29 cellular contexts compared by ENCODE assay signal in the genomic region with DNA sequence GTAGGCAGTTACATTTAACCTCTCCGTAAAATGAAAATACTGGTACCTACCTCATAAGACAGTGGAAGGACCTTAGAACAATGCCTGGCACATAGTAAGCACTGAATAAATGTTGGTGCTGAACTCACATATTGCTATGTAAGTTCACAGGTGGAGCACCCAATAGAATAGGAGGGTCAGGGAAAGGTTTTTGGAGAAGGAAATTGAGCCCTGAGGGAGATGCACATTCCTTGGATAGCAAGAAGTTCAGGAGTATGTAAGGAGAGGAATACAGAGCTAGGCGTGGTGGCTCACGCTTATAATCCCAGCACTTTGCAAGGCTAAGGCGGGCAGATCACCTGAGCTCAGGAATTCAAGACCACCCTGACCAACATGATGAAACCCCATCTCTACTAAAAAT. TPM values are rescaled to one million over a fixed set of nuclear protein-coding genes. Genes with fewer than 3 reads are reported as not detected.
"Had no signal": no experiment of that assay in that cellular context is flagged by ENCODE, and none has a peak within 500 bp of the region (broad histone marks: within the 10 kb centered on the region; RNA-seq: fewer than 3 reads in every experiment).

No MANE protein-coding gene starts in this region.

- ATAC-seq: esophagus mucosa; gastroesophageal sphincter; heart left ventricle; left cardiac atrium; left lung; naive thymus-derived CD8-positive, alpha-beta T cell; right lobe of liver; stimulated activated naive B cell treated with anti-CD40 and anti-IgM and Interleukin-4, amounts not matched to agents 10 μg/mL and 1 μg/mL and 100 μg/mL, for 72 hours had no signal

- DNase-seq: colonic mucosa; effector CD8-positive, alpha-beta T cell; endodermal cell; foreskin fibroblast; heart left ventricle; kidney; left cardiac atrium; left lung; naive thymus-derived CD8-positive, alpha-beta T cell; nephron progenitor cell; nucleus accumbens; ovary; posterior cingulate gyrus; retina; right lobe of liver; stimulated activated CD4-positive, alpha-beta T cell treated with anti-CD3 and anti-CD28 coated beads, Interleukin-15, amount 100 ng/mL, for 24 hours; stimulated activated CD4-positive, alpha-beta T cell treated with anti-CD3 and anti-CD28 coated beads, Interleukin-2, amount 100 ng/mL, for 48 hours; stimulated activated naive B cell treated with anti-CD40 and anti-IgM and Interleukin-4, amounts not matched to agents 10 μg/mL and 1 μg/mL and 100 μg/mL, for 72 hours; transverse colon had no signal

- H3K4me3 Mint-ChIP-seq: dendritic cell treated with granulocyte-macrophage colony-stimulating factor and Interleukin-4, amounts not matched to agents 40 ng/mL and 50 ng/mL, for 4 days; endodermal cell; naive thymus-derived CD8-positive, alpha-beta T cell; nephron progenitor cell; stimulated activated naive B cell treated with anti-CD40 and anti-IgM and Interleukin-4, amounts not matched to agents 10 μg/mL and 1 μg/mL and 100 μg/mL, for 72 hours; stimulated activated naive CD8-positive, alpha-beta T cell treated with anti-CD3 and anti-CD28 coated beads, Interleukin-15, Interleukin-2, amounts not matched to agents 100 ng/mL and 50 ng/mL, for 24 hours had no signal

- H3K36me3 Mint-ChIP-seq: stimulated activated naive B cell treated with anti-CD40 and anti-IgM and Interleukin-4, amounts not matched to agents 10 μg/mL and 1 μg/mL and 100 μg/mL, for 72 hours had no signal

- H3K36me3 ChIP-seq: colonic mucosa, gastroesophageal sphincter, heart left ventricle, ovary, right lobe of liver, suprapubic skin, transverse colon had no signal

- H3K4me3 ChIP-seq: colonic mucosa, gastroesophageal sphincter, heart left ventricle, hepatocyte, left lung, ovary, right lobe of liver, suprapubic skin, transverse colon had no signal

- H3K9me3 Mint-ChIP-seq: dendritic cell treated with granulocyte-macrophage colony-stimulating factor and Interleukin-4, amounts not matched to agents 40 ng/mL and 50 ng/mL, for 4 days; endodermal cell; naive thymus-derived CD8-positive, alpha-beta T cell; nephron progenitor cell; stimulated activated naive CD8-positive, alpha-beta T cell treated with anti-CD3 and anti-CD28 coated beads, Interleukin-15, Interleukin-2, amounts not matched to agents 100 ng/mL and 50 ng/mL, for 24 hours had no signal

- H3K27ac Mint-ChIP-seq: dendritic cell treated with granulocyte-macrophage colony-stimulating factor and Interleukin-4, amounts not matched to agents 40 ng/mL and 50 ng/mL, for 4 days; nephron progenitor cell; stimulated activated naive B cell treated with anti-CD40 and anti-IgM and Interleukin-4, amounts not matched to agents 10 μg/mL and 1 μg/mL and 100 μg/mL, for 72 hours; stimulated activated naive CD8-positive, alpha-beta T cell treated with anti-CD3 and anti-CD28 coated beads, Interleukin-15, Interleukin-2, amounts not matched to agents 100 ng/mL and 50 ng/mL, for 24 hours had no signal

- H3K9me3 ChIP-seq: colonic mucosa, gastroesophageal sphincter, heart left ventricle, left lung, ovary, right lobe of liver, suprapubic skin, transverse colon had no signal

- H3K27ac ChIP-seq: colonic mucosa, epithelial cell of prostate, gastroesophageal sphincter, heart left ventricle, hepatocyte, left lung, ovary, right lobe of liver, suprapubic skin, transverse colon had no signal

- H3K27me3 ChIP-seq: colonic mucosa, hepatocyte, ovary had no signal

- H3K4me2 ChIP-seq: hepatocyte had no signal

- H3K4me1 ChIP-seq: right lobe of liver had no signal

- H2AFZ ChIP-seq: hepatocyte had no signal

RNA-seq across cellular contexts. Expression of gene UBE2C, which starts 7.0 kb away (rescaled TPM):
- total RNA-seq: mesenteric fat pad had no signal
- polyA plus RNA-seq: naive thymus-derived CD8-positive, alpha-beta T cell had no signal

RNA-seq across cellular contexts. Expression of gene TNNC2, which starts 7.6 kb away (rescaled TPM):
- total RNA-seq: esophagus mucosa, heart left ventricle, kidney, lung microvascular endothelial cell, pulmonary artery endothelial cell had no signal

RNA-seq across cellular contexts. Expression of gene WFDC3, which starts 27.8 kb away (rescaled TPM):
- total RNA-seq: esophagus mucosa; lung microvascular endothelial cell; naive thymus-derived CD8-positive, alpha-beta T cell; pulmonary artery endothelial cell had no signal
